ENCODE assay signal across 19 cellular contexts in genomic region chr2:122034797-122035196, GRCh38.
"Had no signal": no experiment of that assay in that cellular context is flagged by ENCODE, and none has a peak within 500 bp of the region (broad histone marks: within the 10 kb centered on the region; RNA-seq: fewer than 3 reads in every experiment).

No MANE protein-coding gene starts in this region.

- H3K9me3 Mint-ChIP-seq: activated CD4-positive, alpha-beta T cell treated with anti-CD3 and anti-CD28 coated beads, Interleukin-2, amount 10 ng/mL, durations not matched to agents 7 days and 5 days; activated naive CD4-positive, alpha-beta T cell treated with anti-CD3 and anti-CD28 coated beads, Interleukin-2, amount 10 ng/mL, durations not matched to agents 7 days and 5 days; activated T-helper 17 cell treated with anti-CD3 and anti-CD28 coated beads, Interleukin-2, amount 50 U/mL, for 72 hours; T-helper 1 cell treated with Interleukin-12 subunit alpha and Interleukin-12 subunit beta and Interleukin-4 antibody, amounts not matched to agents 30 μg/mL and 1 μg/mL, for 36 hours had no signal

- ATAC-seq: activated T-helper 17 cell treated with anti-CD3 and anti-CD28 coated beads, Interleukin-2, amount 50 U/mL, for 72 hours; left ventricle myocardium superior; right lobe of liver had no signal

- H3K27me3 ChIP-seq: right lobe of liver, suprapubic skin, upper lobe of left lung had no signal

- H3K79me2 ChIP-seq: hepatocyte had no signal

- H3K27ac ChIP-seq: epithelial cell of prostate, hepatocyte, prostate gland, right lobe of liver, suprapubic skin, upper lobe of left lung had no signal

- H3K4me1 Mint-ChIP-seq: activated CD4-positive, alpha-beta T cell treated with anti-CD3 and anti-CD28 coated beads, Interleukin-2, amount 10 ng/mL, durations not matched to agents 7 days and 5 days; activated naive CD4-positive, alpha-beta T cell treated with anti-CD3 and anti-CD28 coated beads, Interleukin-2, amount 10 ng/mL, durations not matched to agents 7 days and 5 days; activated T-helper 17 cell treated with anti-CD3 and anti-CD28 coated beads, Interleukin-2, amount 50 U/mL, for 72 hours had no signal

- H3K4me3 ChIP-seq: hepatocyte, prostate gland, right lobe of liver, suprapubic skin, upper lobe of left lung had no signal

- H3K36me3 Mint-ChIP-seq: activated naive CD4-positive, alpha-beta T cell treated with anti-CD3 and anti-CD28 coated beads, Interleukin-2, amount 10 ng/mL, durations not matched to agents 7 days and 5 days had no signal

- H2AFZ ChIP-seq: hepatocyte had no signal

- H3K4me1 ChIP-seq: prostate gland, right lobe of liver, suprapubic skin had no signal

- H3K27ac Mint-ChIP-seq: activated CD4-positive, alpha-beta T cell treated with anti-CD3 and anti-CD28 coated beads, Interleukin-2, amount 10 ng/mL, durations not matched to agents 7 days and 5 days; activated naive CD4-positive, alpha-beta T cell treated with anti-CD3 and anti-CD28 coated beads, Interleukin-2, amount 10 ng/mL, durations not matched to agents 7 days and 5 days; activated T-helper 17 cell treated with anti-CD3 and anti-CD28 coated beads, Interleukin-2, amount 50 U/mL, for 72 hours; nephron progenitor cell; T-helper 1 cell treated with Interleukin-12 subunit alpha and Interleukin-12 subunit beta and Interleukin-4 antibody, amounts not matched to agents 30 μg/mL and 1 μg/mL, for 36 hours had no signal

- H3K9me3 ChIP-seq: prostate gland, right lobe of liver, suprapubic skin, upper lobe of left lung had no signal

- DNase-seq: activated CD4-positive, alpha-beta T cell treated with anti-CD3 and anti-CD28 coated beads, Interleukin-2, amount 10 ng/mL, durations not matched to agents 7 days and 5 days; activated CD4-positive, CD25-positive, alpha-beta regulatory T cell; activated naive CD4-positive, alpha-beta T cell treated with anti-CD3 and anti-CD28 coated beads, Interleukin-2, amount 10 ng/mL, durations not matched to agents 7 days and 5 days; activated T-cell treated with anti-CD3 and anti-CD28 coated beads for 4 hours; central memory CD4-positive, alpha-beta T cell; cortex of kidney; effector memory CD4-positive, alpha-beta T cell; left ventricle myocardium superior; nephron progenitor cell; right lobe of liver; stimulated activated CD4-positive, alpha-beta T cell treated with anti-CD3 and anti-CD28 coated beads, Interleukin-1b, Interleukin-23, amount 100 ng/mL, for 48 hours; stimulated activated naive CD4-positive, alpha-beta T cell; upper lobe of left lung had no signal

- H3K4me2 ChIP-seq: hepatocyte had no signal

- H3K36me3 ChIP-seq: prostate gland, right lobe of liver, suprapubic skin, upper lobe of left lung had no signal

- H3K4me3 Mint-ChIP-seq: activated CD4-positive, alpha-beta T cell treated with anti-CD3 and anti-CD28 coated beads, Interleukin-2, amount 10 ng/mL, durations not matched to agents 7 days and 5 days; activated naive CD4-positive, alpha-beta T cell treated with anti-CD3 and anti-CD28 coated beads, Interleukin-2, amount 10 ng/mL, durations not matched to agents 7 days and 5 days; activated T-helper 17 cell treated with anti-CD3 and anti-CD28 coated beads, Interleukin-2, amount 50 U/mL, for 72 hours; nephron progenitor cell; T-helper 1 cell treated with Interleukin-12 subunit alpha and Interleukin-12 subunit beta and Interleukin-4 antibody, amounts not matched to agents 30 μg/mL and 1 μg/mL, for 36 hours had no signal
